Comparison of ENCODE assay signal across 9 cellular contexts in the genomic region with DNA sequence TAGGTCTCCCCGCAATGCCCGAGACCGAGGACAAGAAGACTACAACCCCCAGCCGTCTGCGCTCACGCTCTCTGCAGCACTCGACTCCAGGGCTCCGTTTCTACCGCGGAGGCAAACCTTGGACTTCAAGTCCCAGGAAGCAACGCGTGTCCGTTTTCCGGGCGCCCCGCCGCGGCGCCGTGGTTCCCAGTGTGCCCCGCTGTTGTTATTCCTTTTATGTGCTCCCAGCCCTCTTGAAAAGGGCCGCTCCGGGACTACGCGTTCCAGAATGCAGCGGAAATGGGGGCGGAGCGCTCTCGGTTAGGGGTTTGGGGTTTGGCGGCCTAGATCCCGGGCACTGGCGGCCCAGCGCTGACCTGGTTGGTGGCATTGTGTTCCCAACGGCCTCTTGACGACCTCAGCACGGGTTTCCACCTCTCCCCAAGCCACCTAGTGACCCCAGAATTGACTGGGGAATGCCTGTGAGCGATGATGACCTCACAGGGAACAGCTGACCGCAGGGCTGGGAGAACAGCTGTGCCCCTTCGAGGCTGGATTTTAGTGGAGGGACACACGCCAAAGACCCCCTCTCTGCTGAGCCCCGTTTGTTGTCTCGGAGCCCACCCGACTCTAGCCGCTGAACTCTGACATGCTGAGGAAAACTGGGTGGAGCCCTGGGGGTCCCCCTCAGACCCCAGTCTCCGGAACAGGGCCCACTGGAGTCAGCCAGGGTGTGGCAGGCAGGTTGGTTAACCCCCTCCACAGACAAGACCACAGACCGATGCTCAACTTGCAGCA. TPM values are rescaled to one million over a fixed set of nuclear protein-coding genes. Genes with fewer than 3 reads are reported as not detected.
DNase-seq lines count a peak whose midpoint lies in the region; ATAC-seq, FAIRE-seq and TF ChIP-seq lines count a peak whose summit lies in the region.
"Had no signal": no experiment of that assay in that cellular context is flagged by ENCODE, and none has a peak within 500 bp of the region (broad histone marks: within the 10 kb centered on the region; RNA-seq: fewer than 3 reads in every experiment).

No MANE protein-coding gene starts in this region.

- ATAC-seq in HG03442 (IDR thresholded peaks at IDR 0.05; ENCODE audit: unreplicated experiment): peak; percentile 88
- ATAC-seq in activated CD4-positive, alpha-beta T cell treated with anti-CD3 and anti-CD28 coated beads for 36 hours: peak; percentile 96

- no peaks in the 10 kb centered on the region for H3K27me3 ChIP-seq in BE2C

- intact Hi-C loops in activated CD4-positive, alpha-beta T cell treated with anti-CD3 and anti-CD28 coated beads for 36 hours (cut with DNase I, micrococcal nuclease): loop anchor here (1.0 to 5.0 kb wide), 13 partner anchors 19 to 1931 kb away; a partner anchor contains a TSS

- POLR2A ChIA-PET in activated CD4-positive, alpha-beta T cell treated with anti-CD3 and anti-CD28 coated beads for 36 hours (lab: Charles Lee): interaction anchor here (0.8 kb wide), 1 partner anchor 22 kb away, joined by 3 read pairs; a partner anchor contains a TSS

- H3K4me1 Mint-ChIP-seq in activated CD4-positive, alpha-beta T cell treated with anti-CD3 and anti-CD28 coated beads for 36 hours: peaks cover 28% of the 10 kb centered on the region

- TF ChIP-seq CTCF in BE2C (IDR thresholded peaks at IDR 0.05; ENCODE audit: low read depth, low read length): no peak
- no peak for TF ChIP-seq CTCF in choroid plexus epithelial cell (conservative IDR thresholded peaks at IDR 0.05; ENCODE audit: low read depth, low read length)

- peaks cover 3% of the 10 kb centered on the region; the same call in 1 of the 2 replicates for H3K36me3 ChIP-seq in BE2C

- H3K27me3 Mint-ChIP-seq in activated CD4-positive, alpha-beta T cell treated with anti-CD3 and anti-CD28 coated beads for 36 hours: no peaks in the 10 kb centered on the region

- peak; percentile 92 for FAIRE-seq in GM19239 (lab: Jason Lieb, UNC)
- FAIRE-seq: islet of Langerhans had no signal

- H3K4me1 ChIP-seq in BE2C: peaks cover 20% of the 10 kb centered on the region

- CTCF ChIA-PET in activated CD4-positive, alpha-beta T cell treated with anti-CD3 and anti-CD28 coated beads for 36 hours (lab: Charles Lee): interaction anchor here (0.6 to 1.0 kb wide), 4 partner anchors 22 to 158 kb away, joined by 3 to 4 read pairs (median 3); a partner anchor contains a TSS

- H3K9me3 Mint-ChIP-seq in activated CD4-positive, alpha-beta T cell treated with anti-CD3 and anti-CD28 coated beads for 36 hours (ENCODE audit: low read depth): no peaks in the 10 kb centered on the region

- H3K9me3 ChIP-seq in BE2C: no peaks in the 10 kb centered on the region

- H3K36me3 Mint-ChIP-seq in activated CD4-positive, alpha-beta T cell treated with anti-CD3 and anti-CD28 coated beads for 36 hours (ENCODE audit: low read depth): peaks cover under 1% of the 10 kb centered on the region

- DNase-seq in BE2C: peak; percentile 99
- peak; percentile 100 for DNase-seq in GM19239 (ENCODE audit: insufficient read length, low spot score)
- DNase-seq in NCI-H510A treated with DMSO at 0.1 percent for 48 hours (lab: John Stamatoyannopoulos, UW): peak; percentile 91
- DNase-seq in activated CD4-positive, alpha-beta T cell treated with anti-CD3 and anti-CD28 coated beads for 36 hours: peak; percentile 98
- peak; percentile 100 for DNase-seq in choroid plexus epithelial cell (ENCODE audit: low read depth)
- peak; percentile 99 for DNase-seq in kidney glomerular epithelial cell (lab: John Stamatoyannopoulos, UW)
- DNase-seq in stimulated activated CD4-positive, alpha-beta T cell treated with anti-CD3 and anti-CD28 coated beads, Interleukin-15, amount 100 ng/mL, for 48 hours (ENCODE audit: low read depth in 2 of 2): peak; percentile 96

- peak overlapping the region; percentile 94 for H3K4me3 ChIP-seq in BE2C (ENCODE audit: low read depth, low read length)
- H3K4me3 ChIP-seq in choroid plexus epithelial cell (ENCODE audit: low read depth, low read length): peak overlapping the region; percentile 78

- H3K27ac Mint-ChIP-seq in activated CD4-positive, alpha-beta T cell treated with anti-CD3 and anti-CD28 coated beads for 36 hours: peak overlapping the region; percentile 94

- peak overlapping the region; percentile 81 for H3K4me3 Mint-ChIP-seq in activated CD4-positive, alpha-beta T cell treated with anti-CD3 and anti-CD28 coated beads for 36 hours

RNA-seq across cellular contexts. Expression of a gene that starts 0.5 kb away (rescaled TPM):
- polyA plus RNA-seq in BE2C (2012; ENCODE audit: insufficient read depth, insufficient read length, low read depth): 56.3 TPM
- 10 to 100 TPM; 12.5 to 16.7 TPM for total RNA-seq in activated CD4-positive, alpha-beta T cell treated with anti-CD3 and anti-CD28 coated beads for 36 hours

RNA-seq across cellular contexts. Expression of a gene that starts 1.2 kb away (rescaled TPM):
- polyA plus RNA-seq in BE2C (2012; ENCODE audit: insufficient read depth, insufficient read length, low read depth): 621 TPM
- total RNA-seq in activated CD4-positive, alpha-beta T cell treated with anti-CD3 and anti-CD28 coated beads for 36 hours: 10 to 100 TPM; 58.7 to 85.0 TPM

RNA-seq across cellular contexts. Expression of a gene that starts 9.8 kb away (rescaled TPM):
- polyA plus RNA-seq in BE2C (2012; ENCODE audit: insufficient read depth, insufficient read length, low read depth): 5.9 TPM
- 1 to 10 TPM; 5.5 to 6.7 TPM for total RNA-seq in activated CD4-positive, alpha-beta T cell treated with anti-CD3 and anti-CD28 coated beads for 36 hours

RNA-seq across cellular contexts. Expression of a gene that starts 22.4 kb away (rescaled TPM):
- 267 TPM for polyA plus RNA-seq in BE2C (2012; ENCODE audit: insufficient read depth, insufficient read length, low read depth)
- total RNA-seq in activated CD4-positive, alpha-beta T cell treated with anti-CD3 and anti-CD28 coated beads for 36 hours: 10 to 100 TPM; 56.6 to 56.7 TPM

RNA-seq across cellular contexts. Expression of a gene that starts 25.1 kb away (rescaled TPM):
- polyA plus RNA-seq in BE2C (2012; ENCODE audit: insufficient read depth, insufficient read length, low read depth): 203 TPM
- total RNA-seq in activated CD4-positive, alpha-beta T cell treated with anti-CD3 and anti-CD28 coated beads for 36 hours: 10 to 100 TPM; 54.0 to 67.7 TPM

Comparison
In these comparisons a context has a peak if more than half of its experiments do, and no peak if none do; other contexts are left out.
1. Peak in every context shown above with its lines: DNase-seq, ATAC-seq and H3K4me3 ChIP-seq.